Comparison of ENCODE assay signal across 1 cellular context in the genomic region with DNA sequence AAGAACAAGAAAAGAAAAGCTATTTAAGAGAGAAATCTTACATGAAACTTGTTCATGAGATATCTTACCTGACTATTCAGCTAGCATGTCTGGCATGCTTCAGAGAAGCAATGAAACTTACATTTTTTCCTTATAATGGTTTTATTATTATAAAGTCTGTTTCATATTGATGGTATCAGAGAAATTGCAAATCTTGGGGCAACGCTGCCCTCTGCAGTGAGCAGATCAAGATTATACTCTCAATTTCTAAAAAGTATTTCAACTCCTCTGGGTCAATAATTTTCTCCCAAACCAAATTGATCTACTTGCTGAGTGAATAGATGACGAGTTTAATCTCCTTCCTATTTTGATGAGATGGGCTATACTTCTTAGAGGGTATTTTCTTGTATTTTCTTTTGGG.
TF ChIP-seq lines count a peak whose summit lies in the region.

No MANE protein-coding gene starts in this region.

TF ChIP-seq in liver, 16 proteins besides CTCF, POLR2A, EP300 and RAD21 (continued from another document):
- TF ChIP-seq, protein P1, sequence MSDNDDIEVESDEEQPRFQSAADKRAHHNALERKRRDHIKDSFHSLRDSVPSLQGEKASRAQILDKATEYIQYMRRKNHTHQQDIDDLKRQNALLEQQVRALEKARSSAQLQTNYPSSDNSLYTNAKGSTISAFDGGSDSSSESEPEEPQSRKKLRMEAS (IDR thresholded peaks at IDR 0.05): no peak
- TF ChIP-seq JUND (IDR thresholded peaks at IDR 0.05) (no peak), EGR1 (IDR thresholded peaks at IDR 0.05; ENCODE audit: low read depth in 2 of 2) (no peak)
